In genomic region chr16:56981729-56982271, GRCh38 we compare ENCODE assay signal across 1 cellular context.
TF ChIP-seq lines count a peak whose summit lies in the region.

No MANE protein-coding gene starts in this region.

TF ChIP-seq in GM12878, 131 proteins besides CTCF, POLR2A, EP300 and RAD21:
- peak; percentile 34; the same call in 1 of the 2 replicates for TF ChIP-seq SMARCA5 (IDR thresholded peaks at IDR 0.05)
- TF ChIP-seq SMAD5 (IDR thresholded peaks at IDR 0.05; ENCODE audit: low read depth) = no peak
- no peak for TF ChIP-seq SRF (IDR thresholded peaks at IDR 0.05; ENCODE audit: low read depth in 2 of 2, low read length in 2 of 2)
- TF ChIP-seq, protein P1, sequence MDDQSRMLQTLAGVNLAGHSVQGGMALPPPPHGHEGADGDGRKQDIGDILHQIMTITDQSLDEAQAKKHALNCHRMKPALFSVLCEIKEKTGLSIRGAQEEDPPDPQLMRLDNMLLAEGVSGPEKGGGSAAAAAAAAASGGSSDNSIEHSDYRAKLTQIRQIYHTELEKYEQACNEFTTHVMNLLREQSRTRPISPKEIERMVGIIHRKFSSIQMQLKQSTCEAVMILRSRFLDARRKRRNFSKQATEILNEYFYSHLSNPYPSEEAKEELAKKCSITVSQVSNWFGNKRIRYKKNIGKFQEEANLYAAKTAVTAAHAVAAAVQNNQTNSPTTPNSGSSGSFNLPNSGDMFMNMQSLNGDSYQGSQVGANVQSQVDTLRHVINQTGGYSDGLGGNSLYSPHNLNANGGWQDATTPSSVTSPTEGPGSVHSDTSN (IDR thresholded peaks at IDR 0.05; ENCODE audit: insufficient replicate concordance, low read depth, low read length) = no peak
- TF ChIP-seq, protein P2, sequence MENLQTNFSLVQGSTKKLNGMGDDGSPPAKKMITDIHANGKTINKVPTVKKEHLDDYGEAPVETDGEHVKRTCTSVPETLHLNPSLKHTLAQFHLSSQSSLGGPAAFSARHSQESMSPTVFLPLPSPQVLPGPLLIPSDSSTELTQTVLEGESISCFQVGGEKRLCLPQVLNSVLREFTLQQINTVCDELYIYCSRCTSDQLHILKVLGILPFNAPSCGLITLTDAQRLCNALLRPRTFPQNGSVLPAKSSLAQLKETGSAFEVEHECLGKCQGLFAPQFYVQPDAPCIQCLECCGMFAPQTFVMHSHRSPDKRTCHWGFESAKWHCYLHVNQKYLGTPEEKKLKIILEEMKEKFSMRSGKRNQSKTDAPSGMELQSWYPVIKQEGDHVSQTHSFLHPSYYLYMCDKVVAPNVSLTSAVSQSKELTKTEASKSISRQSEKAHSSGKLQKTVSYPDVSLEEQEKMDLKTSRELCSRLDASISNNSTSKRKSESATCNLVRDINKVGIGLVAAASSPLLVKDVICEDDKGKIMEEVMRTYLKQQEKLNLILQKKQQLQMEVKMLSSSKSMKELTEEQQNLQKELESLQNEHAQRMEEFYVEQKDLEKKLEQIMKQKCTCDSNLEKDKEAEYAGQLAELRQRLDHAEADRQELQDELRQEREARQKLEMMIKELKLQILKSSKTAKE (IDR thresholded peaks at IDR 0.05; ENCODE audit: low read depth, poor library complexity, severe bottlenecking) = no peak
- no peak for TF ChIP-seq POLR2AphosphoS5 (IDR thresholded peaks at IDR 0.05; ENCODE audit: low read length)
- TF ChIP-seq IKZF1 (conservative IDR thresholded peaks at IDR 0.05) = no peak; the same call in 1 of the 2 replicates
- TF ChIP-seq MLLT1 (IDR thresholded peaks at IDR 0.05) = peak; percentile 9; the same call in 1 of the 2 replicates
- TF ChIP-seq TCF12 (IDR thresholded peaks at IDR 0.05; ENCODE audit: low read depth, low read length) = no peak
- 0 out of 2 replicates have a peak, but pooled peaks have one; percentile 33 for TF ChIP-seq EED (IDR thresholded peaks at IDR 0.05; ENCODE audit: low read depth)
- TF ChIP-seq, protein P3, sequence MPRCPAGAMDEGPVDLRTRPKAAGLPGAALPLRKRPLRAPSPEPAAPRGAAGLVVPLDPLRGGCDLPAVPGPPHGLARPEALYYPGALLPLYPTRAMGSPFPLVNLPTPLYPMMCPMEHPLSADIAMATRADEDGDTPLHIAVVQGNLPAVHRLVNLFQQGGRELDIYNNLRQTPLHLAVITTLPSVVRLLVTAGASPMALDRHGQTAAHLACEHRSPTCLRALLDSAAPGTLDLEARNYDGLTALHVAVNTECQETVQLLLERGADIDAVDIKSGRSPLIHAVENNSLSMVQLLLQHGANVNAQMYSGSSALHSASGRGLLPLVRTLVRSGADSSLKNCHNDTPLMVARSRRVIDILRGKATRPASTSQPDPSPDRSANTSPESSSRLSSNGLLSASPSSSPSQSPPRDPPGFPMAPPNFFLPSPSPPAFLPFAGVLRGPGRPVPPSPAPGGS (IDR thresholded peaks at IDR 0.05; ENCODE audit: borderline replicate concordance, insufficient read depth, low read depth, low read length, poor library complexity, severe bottlenecking) = no peak
- no peak for TF ChIP-seq NBN (IDR thresholded peaks at IDR 0.05)
- TF ChIP-seq SMC3 (IDR thresholded peaks at IDR 0.05; ENCODE audit: borderline replicate concordance, low read length) = no peak
- TF ChIP-seq ZNF217 (IDR thresholded peaks at IDR 0.05) = peak; percentile 51; the same call in 1 of the 2 replicates
- TF ChIP-seq STAT3 (IDR thresholded peaks at IDR 0.05; ENCODE audit: low read depth, low read length) = no peak
- TF ChIP-seq POLR2AphosphoS2 (IDR thresholded peaks at IDR 0.05; ENCODE audit: low read depth, low read length) = no peak
- TF ChIP-seq STAT1 (conservative IDR thresholded peaks at IDR 0.05) = 0 out of 2 replicates have a peak, but pooled peaks have one; percentile 35
- no peak for TF ChIP-seq PAX5 (IDR thresholded peaks at IDR 0.05; ENCODE audit: borderline replicate concordance, low read depth, low read length)
- TF ChIP-seq TAF1 (IDR thresholded peaks at IDR 0.05; ENCODE audit: borderline replicate concordance, low read depth, low read length) = no peak
- no peak for TF ChIP-seq PML (IDR thresholded peaks at IDR 0.05; ENCODE audit: low read length)
- no peak for TF ChIP-seq SREBF1 (IDR thresholded peaks at IDR 0.05; ENCODE audit: low read length)
- TF ChIP-seq JUNB (IDR thresholded peaks at IDR 0.05) = no peak
- no peak for TF ChIP-seq ZBTB11 (CRISPR knock-in tag; IDR thresholded peaks at IDR 0.05)
- peak; percentile 57; the same call in 1 of the 2 replicates for TF ChIP-seq HDGF (IDR thresholded peaks at IDR 0.05)
- TF ChIP-seq TBL1XR1 (IDR thresholded peaks at IDR 0.05; ENCODE audit: low read depth, low read length) = no peak
- 0 out of 2 replicates have a peak, but pooled peaks have one; percentile 23 for TF ChIP-seq RCOR1 (conservative IDR thresholded peaks at IDR 0.05; ENCODE audit: low read depth, low read length)
- 0 out of 2 replicates have a peak, but pooled peaks have one; percentile 6 for TF ChIP-seq RELB (IDR thresholded peaks at IDR 0.05; ENCODE audit: low read depth)
- TF ChIP-seq PAX8 (IDR thresholded peaks at IDR 0.05) = no peak
- TF ChIP-seq RBBP5 (conservative IDR thresholded peaks at IDR 0.05) = no peak
